In genomic region chr15:50593761-50594160, GRCh38 we compare ENCODE assay signal across 1 cellular context.
TF ChIP-seq lines count a peak whose summit lies in the region.

No MANE protein-coding gene starts in this region.

TF ChIP-seq in K562, 482 proteins besides CTCF, POLR2A, EP300 and RAD21 (continued from another document):
- TF ChIP-seq ZNF592 (IDR thresholded peaks at IDR 0.05) = 0 out of 2 replicates have a peak, but pooled peaks have one; percentile 21
- 0 out of 4 replicates have a peak, but pooled peaks of 1 of the 2 experiments have one; percentile 63 for TF ChIP-seq HDAC1 (IDR thresholded peaks at IDR 0.05)
- TF ChIP-seq KDM1A (IDR thresholded peaks at IDR 0.05) = peak; percentile 18 to 50; a peak in 1 of 4 replicates
- peak in 1 of 2 experiments; percentile 77; a peak in 1 of 4 replicates for TF ChIP-seq RCOR1 (IDR thresholded peaks at IDR 0.05; ENCODE audit: borderline replicate concordance in 1 of 2, low read depth in 2 of 2, low read length in 2 of 2)
- no peak for TF ChIP-seq CBX5 (IDR thresholded peaks at IDR 0.05; ENCODE audit: borderline replicate concordance, low read depth)
- no peak for TF ChIP-seq CHD2 (IDR thresholded peaks at IDR 0.05; ENCODE audit: low read depth, low read length)
- peak; percentile 18 for TF ChIP-seq E2F8 (IDR thresholded peaks at IDR 0.05; ENCODE audit: low read depth, partially characterized antibody)
- TF ChIP-seq HDAC2 (IDR thresholded peaks at IDR 0.05) = peak; percentile 33
- TF ChIP-seq JUNB (CRISPR knock-in tag; conservative IDR thresholded peaks at IDR 0.05) = no peak
- TF ChIP-seq GMEB1 (CRISPR knock-in tag; IDR thresholded peaks at IDR 0.05) = no peak
- TF ChIP-seq JUND (IDR thresholded peaks at IDR 0.05; ENCODE audit: borderline replicate concordance, low read depth, low read length) = no peak
- peak; percentile 12; the same call in 1 of the 3 replicates for TF ChIP-seq JUND (tag; IDR thresholded peaks at IDR 0.05; ENCODE audit: borderline replicate concordance, low read depth, low read length)
TF ChIP-seq in K562: peak in this region for 17.
